ENCODE assay signal across 9 cellular contexts in the genomic region with DNA sequence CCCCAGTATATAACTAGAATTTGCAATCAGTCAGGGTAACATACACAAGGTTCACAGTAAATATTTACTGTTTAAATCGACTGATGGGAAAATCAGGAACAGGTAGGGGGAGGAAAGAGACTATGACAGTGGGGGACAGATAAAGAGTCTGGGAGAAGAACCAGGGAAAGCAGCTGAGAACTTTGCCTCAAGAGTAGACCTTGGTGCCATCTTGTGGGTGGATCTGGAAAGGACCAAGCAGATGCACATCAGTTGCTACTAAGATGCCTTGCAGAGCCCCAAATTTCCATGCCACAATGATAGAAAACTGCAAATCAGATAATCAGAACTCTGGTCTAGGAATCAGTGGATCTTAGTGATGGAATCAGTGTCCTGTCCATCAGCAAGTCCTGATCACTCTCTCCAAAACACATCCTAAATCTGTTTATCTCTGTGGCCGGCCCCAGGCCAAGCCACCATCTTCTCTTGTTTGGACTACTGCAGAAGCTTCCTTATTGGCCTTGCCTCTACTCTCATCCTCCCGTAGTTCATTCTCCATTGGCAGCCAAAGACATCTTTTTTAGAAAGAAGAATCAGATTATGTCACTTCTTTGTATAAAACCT.
DNase-seq lines count a peak whose midpoint lies in the region; ATAC-seq, FAIRE-seq and TF ChIP-seq lines count a peak whose summit lies in the region.
"Had no signal": no experiment of that assay in that cellular context is flagged by ENCODE, and none has a peak within 500 bp of the region (broad histone marks: within the 10 kb centered on the region; RNA-seq: fewer than 3 reads in every experiment).

No MANE protein-coding gene starts in this region.

- H3K27me3 ChIP-seq in AG04450 (ENCODE audit: control insufficient read depth, insufficient read depth, low read length) (no peaks in the 10 kb centered on the region), H1 (replicated peaks in 1 of 4; ENCODE audit: control insufficient read depth in 3 of 4, extremely low read depth in 1 of 4, insufficient read depth in 3 of 4, low read length in 3 of 4) (no peaks in the 10 kb centered on the region), tibial nerve (no peaks in the 10 kb centered on the region)

- CTCF ChIA-PET in AG04450 (lab: Charles Lee): interaction anchor here (0.6 to 2.4 kb wide), 29 partner anchors 9 to 458 kb away, joined by 3 to 24 read pairs (median 5); a partner anchor contains a TSS
- CTCF ChIA-PET in GM10248 (lab: Yijun Ruan, JAX): interaction anchor here (0.7 to 4.7 kb wide), 37 partner anchors 12 to 457 kb away, joined by 3 to 78 read pairs (median 4); no protein-coding TSS in a partner anchor
- CTCF ChIA-PET in H1 (lab: Charles Lee; ENCODE audit: partially characterized antibody): interaction anchor here (0.7 to 2.0 kb wide), 24 partner anchors 10 to 685 kb away, joined by 3 to 27 read pairs (median 4); no protein-coding TSS in a partner anchor

- ATAC-seq in mucosa of descending colon: peak; percentile 85
- no peak for ATAC-seq in GM21717 (IDR thresholded peaks at IDR 0.05; ENCODE audit: unreplicated experiment)

- intact Hi-C loops in mucosa of descending colon (cut with DNase I, micrococcal nuclease): loop anchor here (5.0 kb wide), 1 partner anchor 87 kb away; no protein-coding TSS in a partner anchor

- TF ChIP-seq EP300 in H1 (IDR thresholded peaks at IDR 0.05; ENCODE audit: borderline replicate concordance in 1 of 2, low read depth in 2 of 2, low read length in 2 of 2) (no peak), tibial nerve (IDR thresholded peaks at IDR 0.05) (no peak)

- no peak overlapping the region for H2BK15ac ChIP-seq in H1 (ENCODE audit: low read length)

- H3K79me1 ChIP-seq in H1 (ENCODE audit: low read depth, low read length): peaks cover 2% of the 10 kb centered on the region; the same call in 1 of the 2 replicates

- H2BK20ac ChIP-seq in H1 (ENCODE audit: low read length): no peak overlapping the region

- no peak overlapping the region for H2AFZ ChIP-seq in H1 (ENCODE audit: low read length)

- H3K4me3 ChIP-seq in AG04450 (ENCODE audit: low read depth, low read length) (no peak overlapping the region), WI38 (ENCODE audit: low read depth, low read length) (no peak overlapping the region), H1 (ENCODE audit: extremely low read depth in 1 of 4, insufficient read depth in 2 of 4, low read depth in 3 of 4, low read length in 4 of 4) (no peak overlapping the region), mucosa of descending colon (no peak overlapping the region), tibial nerve (no peak overlapping the region)
- H3K4me3 ChIP-seq: skin epidermis had no signal

- no peak overlapping the region for H2BK5ac ChIP-seq in H1 (ENCODE audit: low read depth, low read length)

- peak; percentile 32 for FAIRE-seq in H1 (lab: Jason Lieb, UNC)

- H3K27ac ChIP-seq in AG04450 (ENCODE audit: low read depth, low read length) (no peak overlapping the region), H1 (ENCODE audit: low read depth, low read length) (no peak overlapping the region), tibial nerve (no peak overlapping the region)
- H3K27ac ChIP-seq: skin epidermis had no signal

- H3K14ac ChIP-seq in H1 (ENCODE audit: insufficient read length): no peak overlapping the region

- H4K91ac ChIP-seq in H1 (replicated peaks; ENCODE audit: insufficient read length, low read length): no peak overlapping the region

- H3K23me2 ChIP-seq in H1 (ENCODE audit: low read depth, low read length): no peaks in the 10 kb centered on the region

- no peak overlapping the region for H2AK5ac ChIP-seq in H1 (ENCODE audit: low read depth, low read length)

- peak; percentile 76 for TF ChIP-seq CTCF in AG04450 (IDR thresholded peaks at IDR 0.05; ENCODE audit: low read depth, low read length)
- TF ChIP-seq CTCF in GM10248 (IDR thresholded peaks at IDR 0.05; ENCODE audit: control extremely low read depth, extremely low read depth, low read depth, missing control alignments): peak; percentile 71
- peak; percentile 55 for TF ChIP-seq CTCF in LNCAP (IDR thresholded peaks at IDR 0.05)
- TF ChIP-seq CTCF in WI38 (IDR thresholded peaks at IDR 0.05; ENCODE audit: low read depth, low read length): peak; percentile 69
- peak; percentile 25 to 69 (median 68) for TF ChIP-seq CTCF in H1 (IDR thresholded peaks at IDR 0.05; ENCODE audit: control extremely low read depth in 1 of 3, insufficient read depth in 1 of 3, low read depth in 1 of 3, low read length in 3 of 3)
- TF ChIP-seq CTCF in mucosa of descending colon (IDR thresholded peaks at IDR 0.05): peak; percentile 30
- TF ChIP-seq CTCF in tibial nerve (IDR thresholded peaks at IDR 0.05): peak; percentile 35 to 75 (median 61)

- H4K8ac ChIP-seq in H1 (ENCODE audit: extremely low read depth, insufficient read depth, low read length): no peak overlapping the region

- no peak overlapping the region for H2BK12ac ChIP-seq in H1 (ENCODE audit: low read depth, low read length)

- H4K20me1 ChIP-seq in H1 (replicated peaks in 1 of 2; ENCODE audit: control insufficient read depth in 1 of 2, insufficient read depth in 2 of 2, low read length in 2 of 2): no peaks in the 10 kb centered on the region

- no peak overlapping the region for H3K56ac ChIP-seq in H1 (replicated peaks; ENCODE audit: insufficient read length, low read depth, low read length)

- no peak overlapping the region for H3K23ac ChIP-seq in H1 (ENCODE audit: insufficient read length)

- H3K36me3 ChIP-seq in H1 (ENCODE audit: control insufficient read depth in 2 of 4, insufficient read depth in 4 of 4, low read length in 3 of 4): no peaks in the 10 kb centered on the region
- no peaks in the 10 kb centered on the region for H3K36me3 ChIP-seq in mucosa of descending colon (ENCODE audit: low read depth)
- no peaks in the 10 kb centered on the region for H3K36me3 ChIP-seq in tibial nerve

- H3K4me1 ChIP-seq in H1 (replicated peaks in 1 of 4; ENCODE audit: control insufficient read depth in 3 of 4, insufficient read depth in 4 of 4, low read length in 3 of 4) (no peaks in the 10 kb centered on the region), mucosa of descending colon (ENCODE audit: low read depth) (peaks cover 14% of the 10 kb centered on the region), tibial nerve (peaks cover 0 to 49% (median 7%) of the 10 kb centered on the region in 4 donors)

- peak; percentile 83 to 85 for TF ChIP-seq RAD21 in H1 (IDR thresholded peaks at IDR 0.05 in 1 of 2, conservative IDR thresholded peaks at IDR 0.05 in 1 of 2; ENCODE audit: low read depth in 2 of 2, low read length in 2 of 2)

- no peaks in the 10 kb centered on the region for H3K79me2 ChIP-seq in H1 (ENCODE audit: control insufficient read depth in 1 of 2, insufficient read depth in 2 of 2, low read length in 2 of 2)

- POLR2A ChIA-PET in AG04450 (lab: Yijun Ruan, JAX) (no interaction called here), GM10248 (lab: Yijun Ruan, JAX) (no interaction called here), H1 (lab: Charles Lee; ENCODE audit: partially characterized antibody) (no interaction called here)

- H3K4me2 ChIP-seq in H1 (ENCODE audit: insufficient read depth in 1 of 2, low read depth in 2 of 2, low read length in 2 of 2): no peak overlapping the region

- no peak overlapping the region for H3K4ac ChIP-seq in H1 (replicated peaks; ENCODE audit: insufficient read length, low read depth, low read length)

- H3K9ac ChIP-seq in H1 (replicated peaks in 1 of 4; ENCODE audit: extremely low read depth in 1 of 4, low read depth in 3 of 4, low read length in 3 of 4): no peak overlapping the region

- WGBS in H1 (ENCODE audit: extremely low coverage in 1 of 2, insufficient coverage in 1 of 2, insufficient read length in 1 of 2, insufficient replicate concordance in 2 of 2, low coverage in 1 of 2, low lambda C conversion rate in 2 of 2, missing lambda C conversion rate in 1 of 2), 2 experiments: 74% methylated on average over 3 of the region's 3 CpGs; no CpG with 5 or more reads in 1 of the 2 experiments
- WGBS in tibial nerve, 2 donors: 64 to 66% methylated on average over 3 of the region's 3 CpGs

- peak; percentile 37 for DNase-seq in AG04450 (ENCODE audit: low read depth, low spot score)
- DNase-seq in GM10248 (ENCODE audit: extremely low spot score): no peak
- DNase-seq in H1 (ENCODE audit: low read depth in 1 of 2, low spot score in 2 of 2): no peak
- DNase-seq in mucosa of descending colon: peak in 1 of 3 donors; percentile 84
- DNase-seq in tibial nerve (ENCODE audit: low spot score in 2 of 2): peak in 1 of 2 donors; percentile 75

- H3K9me3 ChIP-seq in AG04450 (ENCODE audit: control insufficient read depth, insufficient read depth, low read length) (no peaks in the 10 kb centered on the region), H1 (ENCODE audit: insufficient read depth in 2 of 2, low read depth in 1 of 2, low read length in 1 of 2) (no peaks in the 10 kb centered on the region), mucosa of descending colon (no peaks in the 10 kb centered on the region), tibial nerve (no peaks in the 10 kb centered on the region)

- no peak overlapping the region for H3K18ac ChIP-seq in H1 (ENCODE audit: extremely low read depth, low read length)

- H2BK120ac ChIP-seq in H1 (replicated peaks; ENCODE audit: low read depth, low read length): no peak overlapping the region

- TF ChIP-seq POLR2A in H1 (IDR thresholded peaks at IDR 0.05; ENCODE audit: control extremely low read depth in 1 of 2, low read depth in 2 of 2, low read length in 2 of 2): no peak
- TF ChIP-seq POLR2A in tibial nerve (IDR thresholded peaks at IDR 0.05): no peak

- H4K5ac ChIP-seq in H1 (ENCODE audit: insufficient read length, low read depth, low read length): no peak overlapping the region

TF ChIP-seq in H1, 55 proteins besides CTCF, POLR2A, EP300 and RAD21:
- TF ChIP-seq ZNF274 (IDR thresholded peaks at IDR 0.05; ENCODE audit: borderline replicate concordance, extremely low read depth, low read length): no peak
- no peak for TF ChIP-seq CBX5 (IDR thresholded peaks at IDR 0.05; ENCODE audit: low read depth, low read length)
- no peak for TF ChIP-seq HDAC2 (IDR thresholded peaks at IDR 0.05; ENCODE audit: borderline replicate concordance in 1 of 2, low read depth in 2 of 2, low read length in 2 of 2)
- TF ChIP-seq GABPA (IDR thresholded peaks at IDR 0.05; ENCODE audit: borderline replicate concordance, insufficient read depth, low read length): no peak
- TF ChIP-seq TAF1 (IDR thresholded peaks at IDR 0.05; ENCODE audit: low read depth, low read length): no peak
- no peak for TF ChIP-seq SP4 (IDR thresholded peaks at IDR 0.05; ENCODE audit: low read length)
- no peak for TF ChIP-seq YY1 (IDR thresholded peaks at IDR 0.05; ENCODE audit: low read depth, low read length)
